ENCODE assay signal across 14 cellular contexts in genomic region chr3:39434574-39434973, GRCh38. TPM values are rescaled to one million over a fixed set of nuclear protein-coding genes. Genes with fewer than 3 reads are reported as not detected.
DNase-seq lines count a peak whose midpoint lies in the region; ATAC-seq, FAIRE-seq and TF ChIP-seq lines count a peak whose summit lies in the region.
"Had no signal": no experiment of that assay in that cellular context is flagged by ENCODE, and none has a peak within 500 bp of the region (broad histone marks: within the 10 kb centered on the region; RNA-seq: fewer than 3 reads in every experiment).

No MANE protein-coding gene starts in this region.

- no peak for FAIRE-seq in HTR-8/SVneo (lab: Jason Lieb, UNC)
- FAIRE-seq: astrocyte, islet of Langerhans had no signal

- intact Hi-C loops in Caco-2 (cut with micrococcal nuclease; ENCODE audit: unreplicated experiment) = no loop called here

- H3K9me3 Mint-ChIP-seq in Caco-2 (ENCODE audit: unreplicated experiment) = no peaks in the 10 kb centered on the region

- no peak overlapping the region for H3K4me3 Mint-ChIP-seq in Caco-2 (ENCODE audit: unreplicated experiment)

- H3K27me3 ChIP-seq in MG63 (no peaks in the 10 kb centered on the region), Caco-2 (replicated peaks; ENCODE audit: control insufficient read depth, insufficient read depth, low read length) (no peaks in the 10 kb centered on the region)

- DNase-seq in MG63 (peak; percentile 68), kidney tubule cell (ENCODE audit: low spot score) (peak; percentile 41), Caco-2 (no peak), HTR-8/SVneo (ENCODE audit: insufficient read length, low spot score) (no peak), NOMO-1 treated with DMSO at 0.1 percent for 48 hours (lab: John Stamatoyannopoulos, UW; ENCODE audit: unreplicated experiment) (no peak)
- DNase-seq: NCI-H774, occipital lobe had no signal

- no peaks in the 10 kb centered on the region for H3K4me1 ChIP-seq in Caco-2

- H3K4me1 Mint-ChIP-seq in Caco-2 (ENCODE audit: low read depth, unreplicated experiment) = no peaks in the 10 kb centered on the region

- CTCF ChIA-PET in Caco-2 (lab: Charles Lee) = no interaction called here

- H3K4me3 ChIP-seq in MG63 (no peak overlapping the region), Caco-2 (ENCODE audit: low read depth, low read length) (no peak overlapping the region)

- no TSS peak for BruUV-seq in Caco-2 (replicated peaks; lab: Mats Ljungman, UMichigan)

- no peak for TF ChIP-seq CTCF in Caco-2 (IDR thresholded peaks at IDR 0.05; ENCODE audit: insufficient read depth in 1 of 2, low read depth in 1 of 2, low read length in 1 of 2, severe bottlenecking in 1 of 2, unreplicated experiment in 1 of 2)

- no peaks in the 10 kb centered on the region for H3K36me3 Mint-ChIP-seq in Caco-2 (ENCODE audit: insufficient read depth, unreplicated experiment)

- peak; percentile 57 for ATAC-seq in GM18499 (IDR thresholded peaks at IDR 0.05; ENCODE audit: insufficient read depth, unreplicated experiment)
- peak; percentile 91 for ATAC-seq in GM21825 (IDR thresholded peaks at IDR 0.05; ENCODE audit: unreplicated experiment)
- ATAC-seq in HG03457 (IDR thresholded peaks at IDR 0.05; ENCODE audit: unreplicated experiment) = no peak

- POLR2A ChIA-PET in Caco-2 (lab: Charles Lee) = no interaction called here

- H3K36me3 ChIP-seq in MG63 (no peaks in the 10 kb centered on the region), Caco-2 (ENCODE audit: control insufficient read depth, insufficient read depth, low read length) (no peaks in the 10 kb centered on the region)
- H3K36me3 ChIP-seq: thoracic aorta had no signal

- H3K9me3 ChIP-seq in MG63 = no peaks in the 10 kb centered on the region
- no peaks in the 10 kb centered on the region for H3K9me3 ChIP-seq in Caco-2
- H3K9me3 ChIP-seq: thoracic aorta had no signal

- H3K27ac Mint-ChIP-seq in Caco-2 (ENCODE audit: unreplicated experiment) = no peak overlapping the region

- peaks cover 5% of the 10 kb centered on the region for H3K27me3 Mint-ChIP-seq in Caco-2 (ENCODE audit: insufficient read depth, unreplicated experiment)

RNA-seq across cellular contexts. Expression of gene RPSA, which starts 28.1 kb away (rescaled TPM):
- total RNA-seq in MG63 (2014; rRNA removed; shearing (Covaris generic); ENCODE audit: low replicate concordance) = 1,752 and 2,233 TPM in 2 replicates
- total RNA-seq in Caco-2 (2022) = 1,548 and 1,562 TPM in 2 replicates

RNA-seq across cellular contexts. Expression of gene MOBP, which starts 32.9 kb away (rescaled TPM):
- total RNA-seq in MG63 (2014; rRNA removed; shearing (Covaris generic); ENCODE audit: low replicate concordance) = not detected in 2 replicates
- 0.27 and 0.60 TPM in 2 replicates for total RNA-seq in Caco-2 (2022)
- total RNA-seq: activated CD8-positive, alpha-beta memory T cell treated with anti-CD3 and anti-CD28 coated beads for 36 hours; thoracic aorta had no signal

RNA-seq across cellular contexts. Expression of gene SLC25A38, which starts 51.4 kb away (rescaled TPM):
- total RNA-seq in MG63 (2014; rRNA removed; shearing (Covaris generic); ENCODE audit: low replicate concordance) = 18.2 and 28.8 TPM in 2 replicates
- 33.1 and 37.7 TPM in 2 replicates for total RNA-seq in Caco-2 (2022)

Comparison
In these comparisons a context has a peak if more than half of its experiments do, and no peak if none do; other contexts are left out.
1. DNase-seq: peak in MG63 (single experiment) and kidney tubule cell (single experiment); none in Caco-2 (0 of 2), HTR-8/SVneo (single experiment) and NOMO-1 treated with DMSO at 0.1 percent for 48 hours (single experiment).